In the genomic region with DNA sequence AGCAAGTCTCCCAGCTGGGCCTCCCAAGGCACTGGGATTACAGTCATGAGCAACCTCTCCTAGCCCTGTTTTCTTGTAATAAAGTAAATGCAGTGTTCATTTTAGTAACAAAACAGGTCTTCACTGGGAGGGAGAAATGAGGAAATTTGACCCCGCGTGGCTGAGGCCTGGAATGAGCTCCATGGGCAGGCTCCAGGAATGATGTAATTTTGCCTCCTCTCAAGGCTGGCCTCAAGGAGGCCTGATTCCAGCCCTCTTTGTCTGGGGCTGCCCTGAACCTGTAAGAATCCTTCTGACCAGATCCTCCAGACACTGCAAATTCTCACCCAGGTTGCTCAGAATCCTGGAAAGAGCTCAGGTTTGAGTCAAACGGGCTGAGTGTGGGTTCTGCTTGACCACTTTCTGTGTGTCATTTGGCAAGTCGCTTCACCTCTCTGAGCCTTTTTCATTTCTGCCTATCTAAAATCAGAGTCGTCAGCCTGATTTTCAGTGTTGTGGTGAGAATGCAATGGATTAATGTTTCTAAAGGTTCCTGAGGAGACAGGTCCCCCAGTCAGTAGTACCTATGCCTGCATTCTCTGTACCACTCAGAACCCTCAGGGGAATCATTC, we compare ENCODE assay signal across 19 cellular contexts. TPM values are rescaled to one million over a fixed set of nuclear protein-coding genes. Genes with fewer than 3 reads are reported as not detected.
DNase-seq lines count a peak whose midpoint lies in the region; ATAC-seq, FAIRE-seq and TF ChIP-seq lines count a peak whose summit lies in the region.
"Had no signal": no experiment of that assay in that cellular context is flagged by ENCODE, and none has a peak within 500 bp of the region (broad histone marks: within the 10 kb centered on the region; RNA-seq: fewer than 3 reads in every experiment).

No MANE protein-coding gene starts in this region.

- CTCF ChIA-PET in SK-N-SH (lab: Yijun Ruan, JAX) = interaction anchor here (0.9 to 5.3 kb wide), 3 partner anchors 10 to 59 kb away, joined by 4 to 21 read pairs (median 4); no protein-coding TSS in a partner anchor

- H3K36me3 ChIP-seq in SK-N-SH (replicated peaks in 1 of 2; ENCODE audit: control insufficient read depth in 1 of 2, insufficient read depth in 2 of 2, low read length in 1 of 2) (no peaks in the 10 kb centered on the region), astrocyte (ENCODE audit: insufficient read depth, low read length) (no peaks in the 10 kb centered on the region)
- H3K36me3 ChIP-seq: neutrophil, tibial nerve had no signal

- H3K27me3 ChIP-seq in SK-N-SH (ENCODE audit: insufficient read depth) (no peaks in the 10 kb centered on the region), astrocyte (ENCODE audit: insufficient read depth, low read length) (no peaks in the 10 kb centered on the region), foreskin keratinocyte (no peaks in the 10 kb centered on the region)
- H3K27me3 ChIP-seq: neutrophil, tibial nerve had no signal

- H3K4me3 Mint-ChIP-seq in astrocyte (ENCODE audit: unreplicated experiment) = no peak overlapping the region
- H3K4me3 Mint-ChIP-seq: activated CD4-positive, alpha-beta T cell treated with anti-CD3 and anti-CD28 coated beads, Interleukin-2, amount 10 ng/mL, durations not matched to agents 24 days and 14 days; activated naive CD4-positive, alpha-beta T cell treated with anti-CD3 and anti-CD28 coated beads, Interleukin-2, amount 10 ng/mL, durations not matched to agents 7 days and 5 days; effector memory CD8-positive, alpha-beta T cell had no signal

- H3K4me3 ChIP-seq in SK-N-SH (ENCODE audit: low read depth in 2 of 2, low read length in 1 of 2) = no peak overlapping the region
- no peak overlapping the region for H3K4me3 ChIP-seq in astrocyte (ENCODE audit: insufficient read depth, low read depth, low read length)
- H3K4me3 ChIP-seq: skin epidermis, tibial nerve had no signal

- no peak for TF ChIP-seq CTCF in SK-N-SH (IDR thresholded peaks at IDR 0.05)
- TF ChIP-seq CTCF in astrocyte (IDR thresholded peaks at IDR 0.05; ENCODE audit: insufficient read depth, low read depth, low read length) = no peak
- no peak for TF ChIP-seq CTCF in foreskin keratinocyte (conservative IDR thresholded peaks at IDR 0.05)

- H3K9ac ChIP-seq in SK-N-SH (no peak overlapping the region), astrocyte (ENCODE audit: low read length) (no peak overlapping the region)

- no peaks in the 10 kb centered on the region for H3K9me3 Mint-ChIP-seq in astrocyte (ENCODE audit: unreplicated experiment)
- H3K9me3 Mint-ChIP-seq: activated CD4-positive, alpha-beta T cell treated with anti-CD3 and anti-CD28 coated beads, Interleukin-2, amount 10 ng/mL, durations not matched to agents 24 days and 14 days; activated naive CD4-positive, alpha-beta T cell treated with anti-CD3 and anti-CD28 coated beads, Interleukin-2, amount 10 ng/mL, durations not matched to agents 7 days and 5 days; effector memory CD8-positive, alpha-beta T cell had no signal

- WGBS in SK-N-SH (ENCODE audit: low lambda C conversion rate) = 92% methylated on average over 5 of the region's 5 CpGs

- DNase-seq in SK-N-SH = no peak
- peak; percentile 31 for DNase-seq in astrocyte (ENCODE audit: low read depth)
- DNase-seq in iPS-NIHi11 (ENCODE audit: low spot score) = peak; percentile 55
- DNase-seq in urothelium cell line (ENCODE audit: low spot score) = peak; percentile 41
- no peak for DNase-seq in foreskin keratinocyte
- DNase-seq: activated CD4-positive, alpha-beta T cell treated with anti-CD3 and anti-CD28 coated beads, Interleukin-2, amount 10 ng/mL, durations not matched to agents 24 days and 14 days; activated naive CD4-positive, alpha-beta T cell treated with anti-CD3 and anti-CD28 coated beads, Interleukin-2, amount 10 ng/mL, durations not matched to agents 7 days and 5 days; activated T-cell treated with anti-CD3 and anti-CD28 coated beads for 4 hours; effector memory CD8-positive, alpha-beta T cell; Karpas-422; NCI-H1436; SIG-M5 had no signal

- H3K79me2 ChIP-seq in SK-N-SH (ENCODE audit: insufficient read depth) (no peaks in the 10 kb centered on the region), astrocyte (ENCODE audit: insufficient read depth, low read length) (no peaks in the 10 kb centered on the region)

- no peaks in the 10 kb centered on the region for H3K9me2 ChIP-seq in SK-N-SH

- H3K4me1 Mint-ChIP-seq in astrocyte (ENCODE audit: low read depth, unreplicated experiment) = peaks cover 3% of the 10 kb centered on the region
- H3K4me1 Mint-ChIP-seq: activated naive CD4-positive, alpha-beta T cell treated with anti-CD3 and anti-CD28 coated beads, Interleukin-2, amount 10 ng/mL, durations not matched to agents 7 days and 5 days had no signal

- no peak for TF ChIP-seq RAD21 in SK-N-SH (IDR thresholded peaks at IDR 0.05; ENCODE audit: low read length)

- H2AFZ ChIP-seq in SK-N-SH (ENCODE audit: low read depth) (no peak overlapping the region), astrocyte (ENCODE audit: low read depth, low read length) (no peak overlapping the region)

- H3K4me2 ChIP-seq in SK-N-SH = no peak overlapping the region
- H3K4me2 ChIP-seq in astrocyte (ENCODE audit: low read length) = no peak overlapping the region

- no peaks in the 10 kb centered on the region for H3K36me3 Mint-ChIP-seq in astrocyte (ENCODE audit: low read depth, unreplicated experiment)
- H3K36me3 Mint-ChIP-seq: activated naive CD4-positive, alpha-beta T cell treated with anti-CD3 and anti-CD28 coated beads, Interleukin-2, amount 10 ng/mL, durations not matched to agents 7 days and 5 days had no signal

- no peaks in the 10 kb centered on the region for H4K20me1 ChIP-seq in SK-N-SH (ENCODE audit: insufficient read depth)
- no peaks in the 10 kb centered on the region for H4K20me1 ChIP-seq in astrocyte (ENCODE audit: insufficient read depth, low read length)

- TF ChIP-seq EP300 in SK-N-SH (IDR thresholded peaks at IDR 0.05; ENCODE audit: borderline replicate concordance in 1 of 2, low read depth in 1 of 2, low read length in 1 of 2) = no peak

- H3K4me1 ChIP-seq in SK-N-SH (ENCODE audit: control insufficient read depth in 1 of 2, insufficient read depth in 2 of 2, low read depth in 1 of 2, low read length in 1 of 2) (peaks cover 0 to 8% of the 10 kb centered on the region in 2 experiments; a peak in 2 of 4 replicates), astrocyte (ENCODE audit: insufficient read depth, low read length) (peaks cover 6% of the 10 kb centered on the region), foreskin keratinocyte (no peaks in the 10 kb centered on the region)
- H3K4me1 ChIP-seq: tibial nerve had no signal

- ATAC-seq in SK-N-SH treated with all-trans-retinoic acid at 6 μM for 48 hours (peak; percentile 69), foreskin keratinocyte (no peak), GM19395 (IDR thresholded peaks at IDR 0.05; ENCODE audit: unreplicated experiment) (no peak), GM18511 (IDR thresholded peaks at IDR 0.05; ENCODE audit: unreplicated experiment) (no peak)
- ATAC-seq: effector memory CD8-positive, alpha-beta T cell had no signal

- H3K9me3 ChIP-seq in SK-N-SH (no peaks in the 10 kb centered on the region), astrocyte (ENCODE audit: insufficient read depth, low read depth, low read length) (no peaks in the 10 kb centered on the region)
- H3K9me3 ChIP-seq: neutrophil, tibial nerve had no signal

- POLR2A ChIA-PET in SK-N-SH (lab: Yijun Ruan, JAX) = interaction anchor here (1.0 kb wide), 1 partner anchor 23 kb away, joined by 3 read pairs; no protein-coding TSS in a partner anchor

- H3K27me3 Mint-ChIP-seq in astrocyte (ENCODE audit: low read depth, unreplicated experiment) = peaks cover 39% of the 10 kb centered on the region

- no peaks in the 10 kb centered on the region for H3F3A ChIP-seq in SK-N-SH (replicated peaks; ENCODE audit: insufficient read depth)

- FAIRE-seq in astrocyte (lab: Jason Lieb, UNC) = no peak
- FAIRE-seq in urothelium cell line (lab: Jason Lieb, UNC) = no peak

- no peak overlapping the region for H3K27ac ChIP-seq in SK-N-SH (ENCODE audit: low read depth in 2 of 2, low read length in 1 of 2)
- H3K27ac ChIP-seq in astrocyte (ENCODE audit: low read depth, low read length) = no peak overlapping the region
- no peak overlapping the region for H3K27ac ChIP-seq in foreskin keratinocyte
- H3K27ac ChIP-seq: HL-60, neutrophil, skin epidermis, tibial nerve had no signal

- no peak overlapping the region for H3K27ac Mint-ChIP-seq in astrocyte (ENCODE audit: unreplicated experiment)
- H3K27ac Mint-ChIP-seq: activated CD4-positive, alpha-beta T cell treated with anti-CD3 and anti-CD28 coated beads, Interleukin-2, amount 10 ng/mL, durations not matched to agents 24 days and 14 days; activated naive CD4-positive, alpha-beta T cell treated with anti-CD3 and anti-CD28 coated beads, Interleukin-2, amount 10 ng/mL, durations not matched to agents 7 days and 5 days had no signal

TF ChIP-seq in SK-N-SH treated with all-trans-retinoic acid at 6 μM for 48 hours, 23 proteins besides CTCF, POLR2A, EP300 and RAD21 (continues in another document):
- TF ChIP-seq TCF4 (CRISPR knock-in tag; IDR thresholded peaks at IDR 0.05; ENCODE audit: borderline replicate concordance) (no peak), ZFP3 (CRISPR knock-in tag; IDR thresholded peaks at IDR 0.05) (no peak), OSR1 (CRISPR knock-in tag; IDR thresholded peaks at IDR 0.05) (no peak)

TF ChIP-seq in SK-N-SH, 30 proteins besides CTCF, POLR2A, EP300 and RAD21 (continues in another document):
- TF ChIP-seq TEAD4 (IDR thresholded peaks at IDR 0.05; ENCODE audit: borderline replicate concordance, insufficient read depth) (no peak), GATA2 (CRISPR knock-in tag; IDR thresholded peaks at IDR 0.05) (no peak), PBX3 (IDR thresholded peaks at IDR 0.05) (no peak), SMC3 (IDR thresholded peaks at IDR 0.05; ENCODE audit: low read depth, low read length) (no peak), MXI1 (IDR thresholded peaks at IDR 0.05; ENCODE audit: low read depth, low read length) (no peak)

RNA-seq across cellular contexts. Expression of gene RAB11FIP4, which starts 57.1 kb away (rescaled TPM):
- polyA plus RNA-seq in SK-N-SH (2012; rRNA removed) (7.1 and 9.4 TPM in 2 replicates), foreskin keratinocyte (2.6 TPM in 2 replicates)
- polyA plus RNA-seq in SK-N-SH (2012; cell fraction: cytosol; rRNA removed) = 7.0 and 10.5 TPM in 2 replicates
- polyA plus RNA-seq in SK-N-SH (2012; cell fraction: nucleus; rRNA removed) = 5.4 and 6.5 TPM in 2 replicates
- total RNA-seq in astrocyte (1.9 and 4.4 TPM in 2 replicates), foreskin keratinocyte (7.1 and 9.0 TPM in 2 replicates)

Comparison
In these comparisons a context has a peak if more than half of its experiments do, and no peak if none do; other contexts are left out.
1. DNase-seq: peak in astrocyte (single experiment), iPS-NIHi11 (single experiment) and urothelium cell line (single experiment); none in SK-N-SH (single experiment) and foreskin keratinocyte (0 of 2).